Comparison of ENCODE assay signal across 8 cellular contexts in genomic region chr19:49809155-49809986, GRCh38. TPM values are rescaled to one million over a fixed set of nuclear protein-coding genes. Genes with fewer than 3 reads are reported as not detected.
A peak's percentile ranks its signal among the peaks of the same experiment; 100 is the strongest.
DNase-seq lines count a peak whose midpoint lies in the region; ATAC-seq and TF ChIP-seq lines count a peak whose summit lies in the region.

No MANE protein-coding gene starts in this region.

- no TSS peak for BruUV-seq in Caco-2 (replicated peaks; lab: Mats Ljungman, UMichigan)

- DNase-seq in Caco-2 (peak; percentile 70 to 78), NCI-H2227 (lab: John Stamatoyannopoulos, UW; ENCODE audit: unreplicated experiment) (peak; percentile 16), fibroblast of mammary gland (ENCODE audit: low read depth) (no peak), thoracic aorta (ENCODE audit: low spot score) (no peak)
- DNase-seq in activated T-cell treated with anti-CD3 and anti-CD28 coated beads, Interleukin-2, amount 50 U/mL, for 72 hours, result peak; percentile 55 to 57
- peak in 8 of 10 donors; percentile 27 to 75 (median 48) for DNase-seq in naive thymus-derived CD8-positive, alpha-beta T cell

- intact Hi-C loops in Caco-2 (cut with micrococcal nuclease; ENCODE audit: unreplicated experiment), result loop anchor here (1.0 kb wide), 1 partner anchor 43 kb away; no protein-coding TSS in a partner anchor

- H3K4me1 Mint-ChIP-seq in Caco-2 (ENCODE audit: low read depth, unreplicated experiment), result no peaks in the 10 kb centered on the region
- H3K4me1 Mint-ChIP-seq in activated T-cell treated with anti-CD3 and anti-CD28 coated beads, Interleukin-2, amount 50 U/mL, for 72 hours (ENCODE audit: low read depth), result peaks cover 48% of the 10 kb centered on the region
- peaks cover 21 to 48% (median 45%) of the 10 kb centered on the region in 4 donors for H3K4me1 Mint-ChIP-seq in naive thymus-derived CD8-positive, alpha-beta T cell

- peak; percentile 24 to 44 for ATAC-seq in activated T-cell treated with anti-CD3 and anti-CD28 coated beads, Interleukin-2, amount 50 U/mL, for 72 hours (replicated peaks in 1 of 2)
- ATAC-seq in naive thymus-derived CD8-positive, alpha-beta T cell, result peak; percentile 23 to 42
- ATAC-seq in thoracic aorta (ENCODE audit: insufficient number of reproducible peaks, low FRiP score, low read depth), result no peak
- no peak for ATAC-seq in HG03159 (IDR thresholded peaks at IDR 0.05; ENCODE audit: unreplicated experiment)
- no peak for ATAC-seq in GM19328 (IDR thresholded peaks at IDR 0.05; ENCODE audit: unreplicated experiment)

- no peaks in the 10 kb centered on the region for H3K9me3 Mint-ChIP-seq in Caco-2 (ENCODE audit: unreplicated experiment)
- H3K9me3 Mint-ChIP-seq in activated T-cell treated with anti-CD3 and anti-CD28 coated beads, Interleukin-2, amount 50 U/mL, for 72 hours, result no peaks in the 10 kb centered on the region
- H3K9me3 Mint-ChIP-seq in naive thymus-derived CD8-positive, alpha-beta T cell, result no peaks in the 10 kb centered on the region

- H3K27me3 Mint-ChIP-seq in Caco-2 (ENCODE audit: insufficient read depth, unreplicated experiment), result no peaks in the 10 kb centered on the region
- H3K27me3 Mint-ChIP-seq in activated T-cell treated with anti-CD3 and anti-CD28 coated beads, Interleukin-2, amount 50 U/mL, for 72 hours (ENCODE audit: low read depth), result no peaks in the 10 kb centered on the region
- H3K27me3 Mint-ChIP-seq in naive thymus-derived CD8-positive, alpha-beta T cell, result no peaks in the 10 kb centered on the region

- POLR2A ChIA-PET in Caco-2 (lab: Charles Lee), result interaction anchor here (0.6 to 2.0 kb wide), 3 partner anchors 43 to 133 kb away, joined by 3 to 6 read pairs (median 3); partner anchors contain the start of genes AP2A1 and PRMT1
- POLR2A ChIA-PET in naive thymus-derived CD8-positive, alpha-beta T cell (lab: Charles Lee), result interaction anchor here (0.6 to 2.2 kb wide), 5 partner anchors 57 to 587 kb away, joined by 3 to 8 read pairs (median 3); partner anchors contain the start of genes AKT1S1, ATF5 and TBC1D17

- peak overlapping the region; percentile 63 for H3K27ac Mint-ChIP-seq in Caco-2 (ENCODE audit: unreplicated experiment)
- no peak overlapping the region for H3K27ac Mint-ChIP-seq in activated T-cell treated with anti-CD3 and anti-CD28 coated beads, Interleukin-2, amount 50 U/mL, for 72 hours
- peak overlapping the region; percentile 74 to 93 (median 90) for H3K27ac Mint-ChIP-seq in naive thymus-derived CD8-positive, alpha-beta T cell

- H3K4me1 ChIP-seq in Caco-2, result peaks cover 5% of the 10 kb centered on the region; the same call in 1 of the 2 replicates
- H3K4me1 ChIP-seq in thoracic aorta (ENCODE audit: control insufficient read depth in 1 of 2, low read depth in 2 of 2), result peaks cover 14 to 31% of the 10 kb centered on the region in 2 donors

- no peaks in the 10 kb centered on the region for H3K27me3 ChIP-seq in Caco-2 (replicated peaks; ENCODE audit: control insufficient read depth, insufficient read depth, low read length)
- no peaks in the 10 kb centered on the region for H3K27me3 ChIP-seq in thoracic aorta (replicated peaks; ENCODE audit: insufficient read depth)

- H3K36me3 ChIP-seq in Caco-2 (ENCODE audit: control insufficient read depth, insufficient read depth, low read length) (no peaks in the 10 kb centered on the region), thoracic aorta (peaks cover 14% of the 10 kb centered on the region)

- CTCF ChIA-PET in Caco-2 (lab: Charles Lee), result no interaction called here

- H3K27ac ChIP-seq in thoracic aorta, result peak overlapping the region; percentile 69 to 73

- peak overlapping the region; percentile 91 for H3K4me3 Mint-ChIP-seq in Caco-2 (ENCODE audit: unreplicated experiment)
- H3K4me3 Mint-ChIP-seq in activated T-cell treated with anti-CD3 and anti-CD28 coated beads, Interleukin-2, amount 50 U/mL, for 72 hours, result peak overlapping the region; percentile 82 to 93
- peak overlapping the region; percentile 83 to 95 (median 90) for H3K4me3 Mint-ChIP-seq in naive thymus-derived CD8-positive, alpha-beta T cell

- TF ChIP-seq CTCF in Caco-2 (IDR thresholded peaks at IDR 0.05; ENCODE audit: insufficient read depth in 1 of 2, low read depth in 1 of 2, low read length in 1 of 2, severe bottlenecking in 1 of 2, unreplicated experiment in 1 of 2) (peak in 1 of 2 experiments; percentile 44), fibroblast of mammary gland (conservative IDR thresholded peaks at IDR 0.05; ENCODE audit: control insufficient read depth, insufficient read depth, low read depth, low read length) (no peak), thoracic aorta (IDR thresholded peaks at IDR 0.05) (no peak)

- H3K4me3 ChIP-seq in Caco-2 (ENCODE audit: low read depth, low read length) (peak overlapping the region; percentile 85), fibroblast of mammary gland (ENCODE audit: control insufficient read depth, low read depth, low read length) (peak overlapping the region; percentile 56), thoracic aorta (peak overlapping the region; percentile 95)

- H3K9me3 ChIP-seq in Caco-2 (no peaks in the 10 kb centered on the region), thoracic aorta (no peaks in the 10 kb centered on the region)

- H3K36me3 Mint-ChIP-seq in Caco-2 (ENCODE audit: insufficient read depth, unreplicated experiment), result peaks cover 35% of the 10 kb centered on the region
- H3K36me3 Mint-ChIP-seq in activated T-cell treated with anti-CD3 and anti-CD28 coated beads, Interleukin-2, amount 50 U/mL, for 72 hours (ENCODE audit: insufficient read depth in 2 of 2), result peaks cover 3 to 6% of the 10 kb centered on the region in 2 donors
- peaks cover 0 to 5% (median 0%) of the 10 kb centered on the region in 3 donors for H3K36me3 Mint-ChIP-seq in naive thymus-derived CD8-positive, alpha-beta T cell

RNA-seq across cellular contexts. Expression of gene FUZ, which starts 3.7 kb away (rescaled TPM):
- total RNA-seq in Caco-2 (2022), result 0.75 and 0.93 TPM in 2 replicates
- 10 to 100 TPM; 24.7 to 37.3 TPM for total RNA-seq in activated T-cell treated with anti-CD3 and anti-CD28 coated beads, Interleukin-2, amount 50 U/mL, for 72 hours
- 10 to 100 TPM; 23.0 to 28.8 TPM for total RNA-seq in naive thymus-derived CD8-positive, alpha-beta T cell
- 1 to 10 TPM; 5.4 to 7.5 (median 7.0) TPM for polyA plus RNA-seq in naive thymus-derived CD8-positive, alpha-beta T cell
- 10 to 100 TPM; 23.6 to 27.3 TPM for total RNA-seq in thoracic aorta

RNA-seq across cellular contexts. Expression of gene MED25, which starts 8.7 kb away (rescaled TPM):
- total RNA-seq in Caco-2 (2022) (102 and 104 TPM in 2 replicates), thoracic aorta (10 to 100 TPM; 29.8 to 37.0 TPM)
- total RNA-seq in activated T-cell treated with anti-CD3 and anti-CD28 coated beads, Interleukin-2, amount 50 U/mL, for 72 hours, result 10 to 100 TPM; 47.0 to 50.2 TPM
- 10 to 100 TPM; 39.8 to 43.2 TPM for total RNA-seq in naive thymus-derived CD8-positive, alpha-beta T cell
- polyA plus RNA-seq in naive thymus-derived CD8-positive, alpha-beta T cell, result 10 to 100 TPM in 2 of 3 donors, 1 to 10 TPM in 1; 7.5 to 19.2 (median 13.1) TPM

RNA-seq across cellular contexts. Expression of gene PTOV1, which starts 41.6 kb away (rescaled TPM):
- total RNA-seq in Caco-2 (2022) (209 and 224 TPM in 2 replicates), thoracic aorta (10 to 100 TPM; 62.9 to 72.2 TPM)
- total RNA-seq in activated T-cell treated with anti-CD3 and anti-CD28 coated beads, Interleukin-2, amount 50 U/mL, for 72 hours, result 10 to 100 TPM; 63.8 to 73.3 TPM
- total RNA-seq in naive thymus-derived CD8-positive, alpha-beta T cell, result 100 to 1,000 TPM; 178 to 186 TPM
- polyA plus RNA-seq in naive thymus-derived CD8-positive, alpha-beta T cell, result 10 to 100 TPM; 42.9 to 67.4 (median 50.9) TPM

RNA-seq across cellular contexts. Expression of gene AP2A1, which starts 42.6 kb away (rescaled TPM):
- 107 and 126 TPM in 2 replicates for total RNA-seq in Caco-2 (2022)
- 10 to 100 TPM; 74.5 to 75.8 TPM for total RNA-seq in activated T-cell treated with anti-CD3 and anti-CD28 coated beads, Interleukin-2, amount 50 U/mL, for 72 hours
- total RNA-seq in naive thymus-derived CD8-positive, alpha-beta T cell, result 10 to 100 TPM; 56.1 to 57.8 TPM
- polyA plus RNA-seq in naive thymus-derived CD8-positive, alpha-beta T cell, result 1 to 10 TPM; 4.5 to 6.5 (median 4.9) TPM
- 10 to 100 TPM; 81.1 to 89.7 TPM for total RNA-seq in thoracic aorta

RNA-seq across cellular contexts. Expression of gene TSKS, which starts 46.3 kb away (rescaled TPM):
- total RNA-seq in Caco-2 (2022) (not detected in 2 replicates), thoracic aorta (not detected)
- total RNA-seq in activated T-cell treated with anti-CD3 and anti-CD28 coated beads, Interleukin-2, amount 50 U/mL, for 72 hours, result 1 to 10 TPM in 1 of 2 donors, under 1 TPM in 1; 0.19 to 2.4 TPM
- total RNA-seq in naive thymus-derived CD8-positive, alpha-beta T cell, result 1 to 10 TPM; 3.5 to 4.8 TPM
- 1 to 10 TPM in 1 of 3 donors, under 1 TPM in 2; 0.17 to 1.2 (median 0.40) TPM for polyA plus RNA-seq in naive thymus-derived CD8-positive, alpha-beta T cell

Comparison
In these comparisons a context has a peak if more than half of its experiments do, and no peak if none do; other contexts are left out.
1. DNase-seq: peak in Caco-2 (2 of 2), NCI-H2227 (single experiment), activated T-cell treated with anti-CD3 and anti-CD28 coated beads, Interleukin-2, amount 50 U/mL, for 72 hours (2 of 2) and naive thymus-derived CD8-positive, alpha-beta T cell (8 of 10); none in fibroblast of mammary gland (single experiment) and thoracic aorta (single experiment).
2. ATAC-seq: peak in activated T-cell treated with anti-CD3 and anti-CD28 coated beads, Interleukin-2, amount 50 U/mL, for 72 hours (2 of 2) and naive thymus-derived CD8-positive, alpha-beta T cell (2 of 2); none in thoracic aorta (single experiment), HG03159 (single experiment) and GM19328 (single experiment).
3. RNA of gene FUZ, which starts 3.7 kb away (total RNA-seq): 24.7 to 37.3 TPM in activated T-cell treated with anti-CD3 and anti-CD28 coated beads, Interleukin-2, amount 50 U/mL, for 72 hours, 23.0 to 28.8 TPM in naive thymus-derived CD8-positive, alpha-beta T cell and 23.6 to 27.3 TPM in thoracic aorta; 0.75 to 0.93 TPM in Caco-2; every median in the first group is over 10 times any median in the second.
4. Peak in every context shown above with its lines, with median percentiles within 50 percentile points of each other: H3K4me3 ChIP-seq and H3K4me3 Mint-ChIP-seq.